Comparison of ENCODE assay signal across 23 cellular contexts in genomic region chr14:99966912-99967311, GRCh38.
DNase-seq lines count a peak whose midpoint lies in the region; ATAC-seq and TF ChIP-seq lines count a peak whose summit lies in the region.
"Had no signal": no experiment of that assay in that cellular context is flagged by ENCODE, and none has a peak within 500 bp of the region (broad histone marks: within the 10 kb centered on the region; RNA-seq: fewer than 3 reads in every experiment).

No MANE protein-coding gene starts in this region.

- no peak for TF ChIP-seq POLR2A in prostate gland (IDR thresholded peaks at IDR 0.05)

- ATAC-seq in left cardiac atrium = no peak
- ATAC-seq: A549; CD8-positive, alpha-beta T cell; Right ventricle myocardium inferior; SK-N-SH treated with all-trans-retinoic acid at 6 μM for 48 hours had no signal

- peak; percentile 39 for DNase-seq in H7
- peak; percentile 81 for DNase-seq in left kidney (ENCODE audit: low read depth, low spot score)
- peak; percentile 71 for DNase-seq in prostate gland (ENCODE audit: low spot score)
- DNase-seq in NCI-H446 (lab: John Stamatoyannopoulos, UW) = no peak
- DNase-seq in left cardiac atrium = no peak
- no peak for DNase-seq in activated T-cell treated with anti-CD3 and anti-CD28 coated beads, Interleukin-2, amount 50 U/mL, for 1 hour
- DNase-seq in MV-4-11 (lab: John Stamatoyannopoulos, UW) = no peak
- DNase-seq: AML-193; C1 segment of cervical spinal cord; Calu3; CD8-positive, alpha-beta T cell; DMS153; DND-41; H9; KBM-7; MG63; NCI-H2029; NCI-H526 treated with DMSO at 0.1 percent for 48 hours; PC-9; SJCRH30 had no signal

- H3K9me3 ChIP-seq in prostate gland = no peaks in the 10 kb centered on the region
- H3K9me3 ChIP-seq: A549, MG63 had no signal

- H3K4me1 ChIP-seq in prostate gland (replicated peaks) = peaks cover 23% of the 10 kb centered on the region
- H3K4me1 ChIP-seq: A549 had no signal

- no peaks in the 10 kb centered on the region for H3K36me3 ChIP-seq in H7 (replicated peaks; ENCODE audit: control insufficient read depth, insufficient read depth, low read length)
- no peaks in the 10 kb centered on the region for H3K36me3 ChIP-seq in prostate gland
- H3K36me3 ChIP-seq: MG63, SJCRH30 had no signal

- H3K4me3 ChIP-seq in H7 (ENCODE audit: insufficient read depth, low read depth, low read length) = no peak overlapping the region
- H3K4me3 ChIP-seq in prostate gland = no peak overlapping the region
- H3K4me3 ChIP-seq: A549, MG63, PC-9, SJCRH30 had no signal

- H3K27me3 ChIP-seq in H7 (ENCODE audit: control insufficient read depth, insufficient read depth, low read length) (peaks cover 20% of the 10 kb centered on the region), prostate gland (replicated peaks; ENCODE audit: insufficient read depth) (no peaks in the 10 kb centered on the region)
- H3K27me3 ChIP-seq: MG63, SJCRH30 had no signal

- 20% methylated on average over 12 of the region's 12 CpGs for WGBS in prostate gland

- TF ChIP-seq CTCF in prostate gland (IDR thresholded peaks at IDR 0.05) = no peak

- intact Hi-C loops in prostate gland (cut with DNase I) (no loop called here), left cardiac atrium (cut with DNase I) (no loop called here)

- H3K27ac ChIP-seq in prostate gland = peak overlapping the region; percentile 60 to 63
- H3K27ac ChIP-seq: A549, PC-9, SJCRH30 had no signal

Comparison
In these comparisons a context has a peak if more than half of its experiments do, and no peak if none do; other contexts are left out.
1. DNase-seq: peak in H7 (single experiment), left kidney (single experiment) and prostate gland (single experiment); none in NCI-H446 (0 of 2), left cardiac atrium (single experiment), activated T-cell treated with anti-CD3 and anti-CD28 coated beads, Interleukin-2, amount 50 U/mL, for 1 hour (single experiment) and MV-4-11 (single experiment).